6 cellular contexts compared by ENCODE assay signal in the genomic region with DNA sequence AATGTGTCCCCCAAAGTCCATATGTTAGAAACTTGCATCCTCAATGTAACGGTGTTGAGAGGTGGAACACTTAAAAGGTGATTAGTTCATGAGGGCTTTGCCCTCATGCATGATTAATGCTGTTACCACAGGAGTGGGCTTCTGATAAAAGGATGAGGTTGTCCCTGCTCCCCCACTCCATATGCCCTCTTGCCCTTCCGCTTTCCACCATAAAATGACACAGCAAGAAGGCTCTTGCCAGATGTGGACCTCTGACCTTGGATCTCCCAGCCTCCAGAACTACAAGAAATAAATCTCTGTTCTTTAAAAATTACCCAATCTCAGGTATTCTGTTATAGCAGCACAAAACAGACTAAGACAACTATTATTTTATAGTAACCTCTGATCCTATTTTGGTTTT.
"Had no signal": no experiment of that assay in that cellular context is flagged by ENCODE, and none has a peak within 500 bp of the region (broad histone marks: within the 10 kb centered on the region; RNA-seq: fewer than 3 reads in every experiment).

No MANE protein-coding gene starts in this region.

- H3K27ac ChIP-seq: GM23248, HL-60 had no signal

- H3K9me3 Mint-ChIP-seq: HFFc6, IgD-negative memory B cell had no signal

- H3K36me3 Mint-ChIP-seq: IgD-negative memory B cell had no signal

- H3K27me3 Mint-ChIP-seq: IgD-negative memory B cell had no signal

- DNase-seq: GM23248, GOT3, H7, HFFc6 had no signal

- H3K4me1 Mint-ChIP-seq: IgD-negative memory B cell had no signal

- H3K4me3 Mint-ChIP-seq: HFFc6, IgD-negative memory B cell had no signal

- H3K27ac Mint-ChIP-seq: HFFc6, IgD-negative memory B cell had no signal
